ENCODE assay signal across 8 cellular contexts in genomic region chr17:43940630-43941029, GRCh38. TPM values are rescaled to one million over a fixed set of nuclear protein-coding genes. Genes with fewer than 3 reads are reported as not detected.
DNase-seq lines count a peak whose midpoint lies in the region; ATAC-seq and TF ChIP-seq lines count a peak whose summit lies in the region.

No MANE protein-coding gene starts in this region.

- H3K9ac ChIP-seq in OCI-LY1 (ENCODE audit: low read length), result no peak overlapping the region

- no peak overlapping the region for H3K4me3 ChIP-seq in OCI-LY1 (ENCODE audit: low read depth, low read length, poor library complexity, severe bottlenecking)
- no peak overlapping the region for H3K4me3 ChIP-seq in spleen

- H3K9me3 ChIP-seq in OCI-LY1 (ENCODE audit: low read length), result no peaks in the 10 kb centered on the region
- H3K9me3 ChIP-seq in spleen, result no peaks in the 10 kb centered on the region

- WGBS in spleen, 5 donors, result 62 to 72% (median 69%) methylated on average over 7 of the region's 7 CpGs

- H3K9me3 Mint-ChIP-seq in endothelial cell (ENCODE audit: unreplicated experiment), result no peaks in the 10 kb centered on the region
- no peaks in the 10 kb centered on the region for H3K9me3 Mint-ChIP-seq in effector memory CD8-positive, alpha-beta T cell

- no peak for ATAC-seq in effector memory CD8-positive, alpha-beta T cell (replicated peaks)
- no peak for ATAC-seq in GM19397 (IDR thresholded peaks at IDR 0.05; ENCODE audit: unreplicated experiment)

- no peaks in the 10 kb centered on the region for H4K20me1 ChIP-seq in OCI-LY1 (ENCODE audit: insufficient read depth, low read length)

- H3K27ac ChIP-seq in OCI-LY1 (ENCODE audit: low read depth, low read length, poor library complexity, severe bottlenecking) (no peak overlapping the region), spleen (no peak overlapping the region)

- in situ Hi-C loops in ACHN (cut with HindIII; ENCODE audit: low pct_ligation_motif_present, low pct_unique_long_range_greater_than_20kb, low sequenced_read_pairs) (no loop called here), G401 (cut with HindIII; ENCODE audit: low sequenced_read_pairs) (no loop called here)

- no peak overlapping the region for H2AFZ ChIP-seq in OCI-LY1 (ENCODE audit: low read length)

- no peaks in the 10 kb centered on the region; the same call in 1 of the 2 replicates for H3K27me3 ChIP-seq in OCI-LY1 (ENCODE audit: insufficient read depth, low read length)
- H3K27me3 ChIP-seq in spleen (replicated peaks in 1 of 7), result peaks cover 0 to 34% (median 17%) of the 10 kb centered on the region in 7 donors

- TF ChIP-seq CTCF in OCI-LY1 (IDR thresholded peaks at IDR 0.05; ENCODE audit: low read length), result peak; percentile 46
- peak; percentile 59 for TF ChIP-seq CTCF in endothelial cell (IDR thresholded peaks at IDR 0.05; ENCODE audit: unreplicated experiment)
- peak in 8 of 11 experiments; percentile 8 to 47 (median 26) for TF ChIP-seq CTCF in spleen (IDR thresholded peaks at IDR 0.05 in 8 of 11, conservative IDR thresholded peaks at IDR 0.05 in 3 of 11)

- H3K4me1 ChIP-seq in OCI-LY1 (ENCODE audit: insufficient read depth, low read length, severe bottlenecking) (no peaks in the 10 kb centered on the region), spleen (peaks cover 5 to 19% (median 11%) of the 10 kb centered on the region in 6 donors)

- no peak for TF ChIP-seq POLR2A in spleen (IDR thresholded peaks at IDR 0.05)

- DNase-seq in ACHN (peak; percentile 64), G401 (ENCODE audit: low spot score) (peak; percentile 9), endothelial cell (ENCODE audit: low spot score) (peak; percentile 76), spleen (no peak), NCI-H128 (lab: John Stamatoyannopoulos, UW; ENCODE audit: unreplicated experiment) (no peak)
- DNase-seq in effector memory CD8-positive, alpha-beta T cell, result no peak

- peaks cover 3% of the 10 kb centered on the region for H3K36me3 Mint-ChIP-seq in endothelial cell (ENCODE audit: low read depth, unreplicated experiment)
- H3K36me3 Mint-ChIP-seq in effector memory CD8-positive, alpha-beta T cell (ENCODE audit: insufficient read depth), result peaks cover 3% of the 10 kb centered on the region

- no peaks in the 10 kb centered on the region for H3F3A ChIP-seq in OCI-LY1 (ENCODE audit: insufficient read depth, low read length)

- H3K36me3 ChIP-seq in OCI-LY1 (ENCODE audit: insufficient read depth, low read length) (no peaks in the 10 kb centered on the region), spleen (no peaks in the 10 kb centered on the region)

- no peaks in the 10 kb centered on the region for H3K9me2 ChIP-seq in OCI-LY1 (ENCODE audit: low read depth, low read length)

- H3K27ac Mint-ChIP-seq in endothelial cell (ENCODE audit: unreplicated experiment), result no peak overlapping the region
- no peak overlapping the region for H3K27ac Mint-ChIP-seq in effector memory CD8-positive, alpha-beta T cell

- no peak overlapping the region for H3K4me3 Mint-ChIP-seq in endothelial cell (ENCODE audit: unreplicated experiment)
- no peak overlapping the region for H3K4me3 Mint-ChIP-seq in effector memory CD8-positive, alpha-beta T cell

- H3K79me2 ChIP-seq in OCI-LY1 (ENCODE audit: insufficient read depth, low read length), result no peaks in the 10 kb centered on the region

- H3K4me1 Mint-ChIP-seq in endothelial cell (ENCODE audit: unreplicated experiment), result peaks cover 4% of the 10 kb centered on the region
- peaks cover 4 to 10% of the 10 kb centered on the region in 2 donors for H3K4me1 Mint-ChIP-seq in effector memory CD8-positive, alpha-beta T cell (ENCODE audit: low read depth in 2 of 2)

- H3K27me3 Mint-ChIP-seq in endothelial cell (ENCODE audit: unreplicated experiment), result peaks cover 7% of the 10 kb centered on the region
- peaks cover 0 to 26% of the 10 kb centered on the region in 2 donors for H3K27me3 Mint-ChIP-seq in effector memory CD8-positive, alpha-beta T cell

- intact Hi-C loops in spleen (cut with DNase I; ENCODE audit: low total_unique reads), result loop anchor here (10.0 kb wide), 1 partner anchor 224 kb away; no protein-coding TSS in a partner anchor

- H3K4me2 ChIP-seq in OCI-LY1 (ENCODE audit: low read length), result no peak overlapping the region

RNA-seq across cellular contexts. Expression of gene PPY, which starts 1.6 kb away (rescaled TPM):
- not detected in 2 replicates for total RNA-seq in G401 (2014; rRNA removed; shearing (Covaris generic))
- not detected for total RNA-seq in endothelial cell (ENCODE audit: unreplicated experiment)
- not detected for total RNA-seq in spleen
- not detected for polyA plus RNA-seq in spleen

RNA-seq across cellular contexts. Expression of gene PYY, which starts 13.1 kb away (rescaled TPM):
- total RNA-seq in G401 (2014; rRNA removed; shearing (Covaris generic)), result not detected in 2 replicates
- total RNA-seq in endothelial cell (ENCODE audit: unreplicated experiment), result not detected
- total RNA-seq in spleen, result not detected
- polyA plus RNA-seq in spleen, result not detected

RNA-seq across cellular contexts. Expression of gene MPP2, which starts 33.3 kb away (rescaled TPM):
- 58.8 and 82.5 TPM in 2 replicates for total RNA-seq in G401 (2014; rRNA removed; shearing (Covaris generic))
- total RNA-seq in endothelial cell (ENCODE audit: unreplicated experiment) (8.4 TPM), spleen (1 to 10 TPM in 5 of 7 donors, under 1 TPM in 2; 0.77 to 2.4 (median 1.2) TPM)
- polyA plus RNA-seq in spleen, result under 1 TPM; 0.13 to 0.51 (median 0.15) TPM

Comparison
In these comparisons a context has a peak if more than half of its experiments do, and no peak if none do; other contexts are left out.
1. DNase-seq: peak in ACHN (single experiment), G401 (single experiment) and endothelial cell (single experiment); none in spleen (single experiment), effector memory CD8-positive, alpha-beta T cell (0 of 3) and NCI-H128 (single experiment).
2. Peak in every context shown above with its lines, with median percentiles within 50 percentile points of each other: CTCF ChIP-seq.